ENCODE assay signal across 8 cellular contexts in genomic region chr9:91060520-91061343, GRCh38.
DNase-seq lines count a peak whose midpoint lies in the region; ATAC-seq and TF ChIP-seq lines count a peak whose summit lies in the region.

No MANE protein-coding gene starts in this region.

- H3K36me3 Mint-ChIP-seq in progenitor cell of endocrine pancreas (ENCODE audit: insufficient read depth), result no peaks in the 10 kb centered on the region

- intact Hi-C loops in sciatic nerve (cut with DNase I), result no loop called here

- H3K27ac Mint-ChIP-seq in progenitor cell of endocrine pancreas, result no peak overlapping the region

- no peak for TF ChIP-seq CTCF in progenitor cell of endocrine pancreas (IDR thresholded peaks at IDR 0.05; ENCODE audit: unreplicated experiment)

- peaks cover 4% of the 10 kb centered on the region for H3K4me1 Mint-ChIP-seq in progenitor cell of endocrine pancreas (ENCODE audit: low read depth)

- no peak overlapping the region for H3K4me3 Mint-ChIP-seq in progenitor cell of endocrine pancreas (ENCODE audit: low read depth)

- H3K9me3 Mint-ChIP-seq in progenitor cell of endocrine pancreas (ENCODE audit: low read depth), result no peaks in the 10 kb centered on the region

- ATAC-seq in sciatic nerve, result peak; percentile 91
- no peak for ATAC-seq in HG03432 (IDR thresholded peaks at IDR 0.05; ENCODE audit: unreplicated experiment)
- no peak for ATAC-seq in HG02852 (IDR thresholded peaks at IDR 0.05; ENCODE audit: unreplicated experiment)

- DNase-seq in ELR (ENCODE audit: low read depth), result peak; percentile 97
- peak; percentile 42 for DNase-seq in NCI-H345 treated with DMSO at 0.1 percent for 48 hours (lab: John Stamatoyannopoulos, UW; ENCODE audit: unreplicated experiment)
- peak; percentile 99 for DNase-seq in fibroblast of gingiva (ENCODE audit: low read depth)
- peak; percentile 70 for DNase-seq in sciatic nerve (ENCODE audit: low spot score)
- DNase-seq in NCI-H524 (lab: John Stamatoyannopoulos, UW), result no peak
- DNase-seq in progenitor cell of endocrine pancreas (ENCODE audit: low spot score, unreplicated experiment), result no peak

- H3K27me3 Mint-ChIP-seq in progenitor cell of endocrine pancreas, result peaks cover 8% of the 10 kb centered on the region

Comparison
In these comparisons a context has a peak if more than half of its experiments do, and no peak if none do; other contexts are left out.
1. DNase-seq: peak in ELR (single experiment), NCI-H345 treated with DMSO at 0.1 percent for 48 hours (single experiment), fibroblast of gingiva (single experiment) and sciatic nerve (single experiment); none in NCI-H524 (0 of 2) and progenitor cell of endocrine pancreas (single experiment).